15 cellular contexts compared by ENCODE assay signal in the genomic region with DNA sequence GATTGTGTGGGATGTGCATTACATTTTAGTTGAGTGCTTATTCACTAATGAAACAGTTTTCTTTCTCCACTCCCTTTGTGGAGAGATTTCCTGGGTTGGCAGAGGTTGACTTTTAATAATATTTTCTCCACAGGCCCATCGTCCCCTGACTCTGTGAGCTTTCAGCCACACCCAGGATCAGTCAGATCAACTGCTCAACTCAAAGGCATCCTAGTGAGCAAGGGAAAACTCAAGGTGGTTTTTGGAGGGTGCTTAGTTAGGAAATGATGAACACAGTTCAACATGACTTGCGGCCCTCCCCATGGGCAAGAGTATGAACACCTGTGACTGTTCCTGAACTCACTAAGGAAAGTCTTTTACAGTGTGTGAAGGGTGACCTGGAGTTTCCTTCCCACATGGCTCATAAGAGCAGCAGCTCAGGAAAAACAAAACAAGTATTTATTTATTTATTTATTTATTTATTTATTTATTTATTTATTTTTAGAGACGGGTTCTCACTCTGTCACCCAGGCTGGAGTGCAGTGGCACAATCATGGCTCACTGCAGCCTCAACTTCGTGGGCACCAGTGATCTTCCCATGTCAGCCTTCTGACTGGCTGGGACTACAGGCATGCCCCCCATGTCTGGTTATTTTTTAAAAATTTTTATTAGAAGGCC. TPM values are rescaled to one million over a fixed set of nuclear protein-coding genes. Genes with fewer than 3 reads are reported as not detected.
"Had no signal": no experiment of that assay in that cellular context is flagged by ENCODE, and none has a peak within 500 bp of the region (broad histone marks: within the 10 kb centered on the region; RNA-seq: fewer than 3 reads in every experiment).

No MANE protein-coding gene starts in this region.

- H3K4me3 ChIP-seq: cardiac muscle cell, right lobe of liver, testis, upper lobe of left lung had no signal

- H3K27me3 ChIP-seq: cardiac muscle cell, right lobe of liver, testis, upper lobe of left lung had no signal

- ATAC-seq: activated CD4-positive, CD25-positive, alpha-beta regulatory T cell treated with anti-CD3 and anti-CD28 coated beads, Interleukin-2, amount 50 U/mL, for 24 hours; left ventricle myocardium superior; right lobe of liver; stimulated activated naive CD8-positive, alpha-beta T cell treated with anti-CD3 and anti-CD28 coated beads, Interleukin-15, amount 100 ng/mL, for 72 hours had no signal

- H3K36me3 ChIP-seq: cardiac muscle cell, right lobe of liver, upper lobe of left lung had no signal

- H3K27ac ChIP-seq: cardiac muscle cell, right lobe of liver, testis had no signal

- H3K4me1 ChIP-seq: right lobe of liver, testis had no signal

- DNase-seq: activated CD4-positive, alpha-beta T cell treated with anti-CD3 and anti-CD28 coated beads, Interleukin-2, amount 50 U/mL, for 1 hour; activated naive CD4-positive, alpha-beta T cell treated with anti-CD3 and anti-CD28 coated beads, Interleukin-2, amount 10 ng/mL, durations not matched to agents 7 days and 5 days; activated T-cell treated with anti-CD3 and anti-CD28 coated beads, Interleukin-2, amount 50 U/mL, for 1 hour; erythroblast; left ventricle myocardium superior; nephron progenitor cell; right lobe of liver; stimulated activated naive CD8-positive, alpha-beta T cell treated with anti-CD3 and anti-CD28 coated beads, Interleukin-15, amount 100 ng/mL, for 72 hours; testis had no signal

- H3K9me3 ChIP-seq: right lobe of liver, testis, upper lobe of left lung had no signal

RNA-seq across cellular contexts. Expression of gene ARL11, which starts 10.2 kb away (rescaled TPM):
- total RNA-seq: astrocyte, kidney epithelial cell, osteocyte had no signal
